In genomic region chr9:37289631-37290030, GRCh38 we compare ENCODE assay signal across 1 cellular context.
TF ChIP-seq lines count a peak whose summit lies in the region.

No MANE protein-coding gene starts in this region.

TF ChIP-seq in GM23338, 12 proteins besides CTCF, POLR2A, EP300 and RAD21 (continued from another document):
- TF ChIP-seq, protein P1, sequence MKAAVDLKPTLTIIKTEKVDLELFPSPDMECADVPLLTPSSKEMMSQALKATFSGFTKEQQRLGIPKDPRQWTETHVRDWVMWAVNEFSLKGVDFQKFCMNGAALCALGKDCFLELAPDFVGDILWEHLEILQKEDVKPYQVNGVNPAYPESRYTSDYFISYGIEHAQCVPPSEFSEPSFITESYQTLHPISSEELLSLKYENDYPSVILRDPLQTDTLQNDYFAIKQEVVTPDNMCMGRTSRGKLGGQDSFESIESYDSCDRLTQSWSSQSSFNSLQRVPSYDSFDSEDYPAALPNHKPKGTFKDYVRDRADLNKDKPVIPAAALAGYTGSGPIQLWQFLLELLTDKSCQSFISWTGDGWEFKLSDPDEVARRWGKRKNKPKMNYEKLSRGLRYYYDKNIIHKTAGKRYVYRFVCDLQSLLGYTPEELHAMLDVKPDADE (IDR thresholded peaks at IDR 0.05) = no peak
- TF ChIP-seq CREB1 (CRISPR knock-in tag; IDR thresholded peaks at IDR 0.05; ENCODE audit: low read depth) = no peak
- TF ChIP-seq STAT1 (IDR thresholded peaks at IDR 0.05; ENCODE audit: unreplicated experiment) = no peak
- no peak for TF ChIP-seq ZNF462 (CRISPR knock-in tag; IDR thresholded peaks at IDR 0.05)
- TF ChIP-seq REST (IDR thresholded peaks at IDR 0.05; ENCODE audit: unreplicated experiment) = no peak
- TF ChIP-seq ZNF114 (CRISPR knock-in tag; IDR thresholded peaks at IDR 0.05) = no peak
- TF ChIP-seq EZH2phosphoT487 (IDR thresholded peaks at IDR 0.05; ENCODE audit: unreplicated experiment) = no peak
- TF ChIP-seq EZH2 (IDR thresholded peaks at IDR 0.05; ENCODE audit: low read depth, unreplicated experiment) = no peak
- no peak for TF ChIP-seq JUNB (IDR thresholded peaks at IDR 0.05; ENCODE audit: unreplicated experiment)
- no peak for TF ChIP-seq NANOG (IDR thresholded peaks at IDR 0.05; ENCODE audit: borderline replicate concordance)
TF ChIP-seq in GM23338: peak in this region for 0.
